ENCODE assay signal across 12 cellular contexts in the genomic region with DNA sequence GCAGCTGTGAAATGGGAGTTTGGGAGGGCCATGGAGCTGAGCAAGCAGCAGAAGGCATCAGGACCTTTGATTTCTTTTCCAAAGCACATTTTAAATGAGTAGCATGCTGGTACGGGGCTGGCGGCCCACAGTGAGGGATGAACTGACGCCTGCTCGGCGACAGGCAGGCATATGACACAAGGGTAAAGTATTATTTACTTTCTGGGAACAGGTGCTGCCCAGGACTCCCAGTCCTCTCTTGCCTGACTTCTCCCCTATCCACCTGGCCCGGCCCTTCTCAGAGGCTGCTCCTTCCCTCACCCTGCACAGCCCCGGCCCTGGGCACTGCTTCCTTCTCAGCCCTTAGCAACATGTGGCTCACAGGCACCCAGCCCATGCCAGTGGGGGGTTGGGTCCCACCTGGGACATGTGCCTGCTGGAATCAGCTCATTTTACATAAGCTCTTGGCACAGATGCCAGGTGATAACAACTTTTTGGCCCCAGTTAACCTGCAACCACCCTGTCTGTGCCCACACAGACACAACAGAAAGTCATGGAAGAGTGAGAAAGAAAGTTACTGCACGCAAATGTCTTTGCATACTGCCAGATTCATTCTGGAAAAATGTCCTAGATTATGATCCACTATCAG.
DNase-seq lines count a peak whose midpoint lies in the region; ATAC-seq, FAIRE-seq and TF ChIP-seq lines count a peak whose summit lies in the region.
"Had no signal": no experiment of that assay in that cellular context is flagged by ENCODE, and none has a peak within 500 bp of the region (broad histone marks: within the 10 kb centered on the region; RNA-seq: fewer than 3 reads in every experiment).

No MANE protein-coding gene starts in this region.

- 0 out of 2 replicates have a peak overlapping the region, but pooled peaks have one; percentile 7 for H3K18ac ChIP-seq in IMR-90 (ENCODE audit: low read depth, low read length)

- 0 out of 2 replicates have a peak overlapping the region, but pooled peaks have one; percentile 29 for H2BK20ac ChIP-seq in IMR-90 (ENCODE audit: low read depth, low read length)

- H2AFZ ChIP-seq in IMR-90 (replicated peaks; ENCODE audit: low read length, poor library complexity) (no peak overlapping the region), PC-9 (no peak overlapping the region), keratinocyte (ENCODE audit: control insufficient read depth, low read length) (peak overlapping the region; percentile 60)

- no peak for TF ChIP-seq RAD21 in IMR-90 (IDR thresholded peaks at IDR 0.05; ENCODE audit: low read length)

- CTCF ChIA-PET in IMR-90 (lab: Yijun Ruan, JAX) = interaction anchor here (1.0 to 3.8 kb wide), 2 partner anchors 11 to 188 kb away, joined by 3 to 16 read pairs; no protein-coding TSS in a partner anchor
- CTCF ChIA-PET in PC-9 (lab: Charles Lee) = no interaction called here

- no peaks in the 10 kb centered on the region for H3K36me3 ChIP-seq in IMR-90 (ENCODE audit: control insufficient read depth, insufficient read depth, low read length)
- no peaks in the 10 kb centered on the region for H3K36me3 ChIP-seq in PC-9 (ENCODE audit: low read depth)
- no peaks in the 10 kb centered on the region for H3K36me3 ChIP-seq in keratinocyte (ENCODE audit: control insufficient read depth in 2 of 2, extremely low read depth in 1 of 2, insufficient read depth in 2 of 2, low read length in 2 of 2)
- H3K36me3 ChIP-seq in thoracic aorta = no peaks in the 10 kb centered on the region
- H3K36me3 ChIP-seq: uterus had no signal

- BruUV-seq in IMR-90 (replicated peaks; lab: Mats Ljungman, UMichigan) = no TSS peak
- BruUV-seq in PC-9 (replicated peaks; lab: Mats Ljungman, UMichigan) = no TSS peak

- no peak overlapping the region for H3K4me3 ChIP-seq in IMR-90 (ENCODE audit: insufficient read depth, low read depth, low read length)
- no peak overlapping the region for H3K4me3 ChIP-seq in PC-9
- no peak overlapping the region for H3K4me3 ChIP-seq in keratinocyte (ENCODE audit: control insufficient read depth in 2 of 3, extremely low read depth in 1 of 3, insufficient read depth in 2 of 3, low read depth in 1 of 3, low read length in 3 of 3)
- H3K4me3 ChIP-seq in thoracic aorta = no peak overlapping the region
- H3K4me3 ChIP-seq: uterus had no signal

- H4K91ac ChIP-seq in IMR-90 (ENCODE audit: insufficient read depth, low read depth, low read length) = no peak overlapping the region; the same call in 1 of the 2 replicates

- no peak for TF ChIP-seq POLR2A in IMR-90 (IDR thresholded peaks at IDR 0.05; ENCODE audit: low read depth, low read length)

- H4K20me1 ChIP-seq in IMR-90 (ENCODE audit: insufficient read depth, low read length) = no peaks in the 10 kb centered on the region
- H4K20me1 ChIP-seq in PC-9 (ENCODE audit: insufficient read depth) = no peaks in the 10 kb centered on the region
- no peaks in the 10 kb centered on the region for H4K20me1 ChIP-seq in keratinocyte (ENCODE audit: control insufficient read depth, extremely low read depth, insufficient read depth, low read length)

- intact Hi-C loops in IMR-90 (cut with micrococcal nuclease) (no loop called here), PC-9 (cut with micrococcal nuclease; ENCODE audit: unreplicated experiment) (loop anchor here (5.0 kb wide), 1 partner anchor 55 kb away; no protein-coding TSS in a partner anchor)

- in situ Hi-C loops in IMR-90 (cut with MboI; ENCODE audit: low sequenced_read_pairs) = loop anchor here (25.0 kb wide), 1 partner anchor 115 kb away; a partner anchor contains a TSS

- H3K4me2 ChIP-seq in IMR-90 (ENCODE audit: low read depth, low read length) (peak overlapping the region; percentile 7; the same call in 1 of the 2 replicates), PC-9 (peak overlapping the region; percentile 53), keratinocyte (ENCODE audit: control insufficient read depth, extremely low read depth, insufficient read depth, low read depth, low read length) (peak overlapping the region; percentile 46)

- FAIRE-seq in keratinocyte (lab: Jason Lieb, UNC) = peak; percentile 66

- peak overlapping the region; percentile 84; the same call in 1 of the 2 replicates for H2BK120ac ChIP-seq in IMR-90 (ENCODE audit: low read depth, low read length)

- H3K23ac ChIP-seq in IMR-90 (ENCODE audit: low read depth, low read length) = no peak overlapping the region

- H3K79me2 ChIP-seq in PC-9 (ENCODE audit: low read depth) = no peaks in the 10 kb centered on the region
- H3K79me2 ChIP-seq in keratinocyte (ENCODE audit: control insufficient read depth, insufficient read depth, low read length) = no peaks in the 10 kb centered on the region

- no peak overlapping the region for H3K56ac ChIP-seq in IMR-90 (ENCODE audit: extremely low read depth, insufficient read depth, low read length)

- H3K79me1 ChIP-seq in IMR-90 (ENCODE audit: low read depth in 1 of 2, low read length in 2 of 2) = no peaks in the 10 kb centered on the region

- no peak overlapping the region for H4K5ac ChIP-seq in IMR-90 (ENCODE audit: low read depth, low read length)

- peak overlapping the region; percentile 14; the same call in 1 of the 2 replicates for H3K4ac ChIP-seq in IMR-90 (ENCODE audit: low read depth, low read length)

- H2AK5ac ChIP-seq in IMR-90 (ENCODE audit: low read depth, low read length) = no peak overlapping the region

- peaks cover 19% of the 10 kb centered on the region for H3K9me1 ChIP-seq in IMR-90 (ENCODE audit: insufficient read depth, low read length)
- H3K9me1 ChIP-seq in keratinocyte (ENCODE audit: control insufficient read depth, extremely low read depth, insufficient read depth, low read length) = peaks cover 2% of the 10 kb centered on the region

- H2AK9ac ChIP-seq in IMR-90 (replicated peaks; ENCODE audit: low read depth, low read length, poor library complexity) = peak overlapping the region; percentile 25

- dilution Hi-C loops in IMR-90 (cut with HindIII; ENCODE audit: low sequenced_read_pairs, unreplicated experiment) (no loop called here), keratinocyte (cut with MboI; ENCODE audit: extremely low pct_ligation_motif_present, low sequenced_read_pairs) (no loop called here)

- no peaks in the 10 kb centered on the region for H3K9me2 ChIP-seq in PC-9 (ENCODE audit: insufficient read depth)

- ATAC-seq in IMR-90 (ENCODE audit: low read depth) (no peak), thoracic aorta (ENCODE audit: insufficient number of reproducible peaks, low FRiP score, low read depth) (no peak), GM19397 (IDR thresholded peaks at IDR 0.05; ENCODE audit: unreplicated experiment) (no peak)
- ATAC-seq: activated CD4-positive, CD25-positive, alpha-beta regulatory T cell treated with anti-CD3 and anti-CD28 coated beads, Interleukin-2, amount 50 U/mL, for 24 hours had no signal

- H3K27me3 ChIP-seq in IMR-90 (ENCODE audit: control insufficient read depth, insufficient read depth, low read length) = no peaks in the 10 kb centered on the region
- no peaks in the 10 kb centered on the region for H3K27me3 ChIP-seq in PC-9 (ENCODE audit: insufficient read depth, low read depth)
- H3K27me3 ChIP-seq in keratinocyte (ENCODE audit: control insufficient read depth, extremely low read depth, insufficient read depth, low read length) = no peaks in the 10 kb centered on the region
- no peaks in the 10 kb centered on the region for H3K27me3 ChIP-seq in thoracic aorta (replicated peaks; ENCODE audit: insufficient read depth)
- H3K27me3 ChIP-seq: uterus had no signal

- H2BK5ac ChIP-seq in IMR-90 (ENCODE audit: low read depth, low read length, poor library complexity, severe bottlenecking) = peak overlapping the region; percentile 8

- 50% methylated on average over 1 of the region's 8 CpGs; no CpG with 5 or more reads in 1 of the 2 experiments for WGBS in IMR-90 (ENCODE audit: extremely low coverage in 2 of 2, insufficient read length in 1 of 2), 2 experiments

- 0 out of 2 replicates have a peak overlapping the region, but pooled peaks have one; percentile 39 for H3K14ac ChIP-seq in IMR-90 (replicated peaks; ENCODE audit: low read depth, low read length)

- H3K4me1 ChIP-seq in IMR-90 (ENCODE audit: control insufficient read depth, insufficient read depth, low read length) (peaks cover 24% of the 10 kb centered on the region), PC-9 (replicated peaks; ENCODE audit: insufficient read depth) (peaks cover 52% of the 10 kb centered on the region), keratinocyte (ENCODE audit: control insufficient read depth, extremely low read depth, insufficient read depth, low read length) (peaks cover 67% of the 10 kb centered on the region), thoracic aorta (ENCODE audit: control insufficient read depth in 1 of 2, low read depth in 2 of 2) (peaks cover 4 to 41% of the 10 kb centered on the region in 2 donors)
- H3K4me1 ChIP-seq: uterus had no signal

- POLR2A ChIA-PET in IMR-90 (lab: Charles Lee; ENCODE audit: unreplicated experiment) = no interaction called here
- POLR2A ChIA-PET in PC-9 (lab: Charles Lee; ENCODE audit: unreplicated experiment) = interaction anchor here (0.7 to 1.3 kb wide), 6 partner anchors 11 to 116 kb away, joined by 3 to 16 read pairs (median 4); a partner anchor contains a TSS

- H3K9ac ChIP-seq in IMR-90 (ENCODE audit: low read depth, low read length) (no peak overlapping the region), keratinocyte (ENCODE audit: control insufficient read depth, extremely low read depth, insufficient read depth, low read length) (peak overlapping the region; percentile 61)

- DNase-seq in IMR-90 (peak; percentile 36), PC-9 (peak; percentile 87 to 91), keratinocyte (ENCODE audit: low read depth, low spot score) (peak; percentile 77), thoracic aorta (ENCODE audit: low spot score) (no peak), HCEC 1CT (no peak), AG08395 (ENCODE audit: low spot score) (no peak)
- DNase-seq: activated naive CD4-positive, alpha-beta T cell treated with Interleukin-2 at 50 U/mL for 16 hours; effector memory CD4-positive, alpha-beta T cell; occipital lobe; uterus had no signal

- no peak for TF ChIP-seq CTCF in IMR-90 (conservative IDR thresholded peaks at IDR 0.05; ENCODE audit: low read depth, low read length)
- TF ChIP-seq CTCF in PC-9 (conservative IDR thresholded peaks at IDR 0.05) = no peak
- no peak for TF ChIP-seq CTCF in keratinocyte (optimal IDR thresholded peaks at IDR 0.05 in 1 of 3, IDR thresholded peaks at IDR 0.05 in 1 of 3, conservative IDR thresholded peaks at IDR 0.05 in 1 of 3; ENCODE audit: extremely low read depth in 1 of 3, insufficient read depth in 2 of 3, low read length in 3 of 3)
- no peak for TF ChIP-seq CTCF in thoracic aorta (IDR thresholded peaks at IDR 0.05)

- H3F3A ChIP-seq in PC-9 (ENCODE audit: insufficient read depth, low read depth) = peaks cover 39% of the 10 kb centered on the region

- H4K8ac ChIP-seq in IMR-90 (ENCODE audit: low read depth in 2 of 2, low read length in 2 of 2) = no peak overlapping the region

- H3K27ac ChIP-seq in IMR-90 (ENCODE audit: insufficient read depth, low read length) (no peak overlapping the region), PC-9 (peak overlapping the region; percentile 94), keratinocyte (ENCODE audit: control insufficient read depth, insufficient read depth, low read length) (peak overlapping the region; percentile 98), thoracic aorta (peak overlapping the region; percentile 36 to 60)
- H3K27ac ChIP-seq: uterus had no signal

- H3K9me3 ChIP-seq in IMR-90 (ENCODE audit: control insufficient read depth, insufficient read depth, low read length) (no peaks in the 10 kb centered on the region), PC-9 (ENCODE audit: insufficient read depth, low read depth) (no peaks in the 10 kb centered on the region), keratinocyte (ENCODE audit: control insufficient read depth, low read depth, low read length) (no peaks in the 10 kb centered on the region), thoracic aorta (no peaks in the 10 kb centered on the region)
- H3K9me3 ChIP-seq: uterus had no signal

- H2BK15ac ChIP-seq in IMR-90 (ENCODE audit: low read depth, low read length) = no peak overlapping the region

Comparison
In these comparisons a context has a peak if more than half of its experiments do, and no peak if none do; other contexts are left out.
1. DNase-seq: peak in IMR-90 (single experiment), PC-9 (2 of 2) and keratinocyte (single experiment); none in thoracic aorta (single experiment), HCEC 1CT (single experiment) and AG08395 (single experiment).
2. Peak in every context shown above with its lines, with median percentiles within 50 percentile points of each other: H3K4me2 ChIP-seq.